28 cellular contexts compared by ENCODE assay signal in the genomic region with DNA sequence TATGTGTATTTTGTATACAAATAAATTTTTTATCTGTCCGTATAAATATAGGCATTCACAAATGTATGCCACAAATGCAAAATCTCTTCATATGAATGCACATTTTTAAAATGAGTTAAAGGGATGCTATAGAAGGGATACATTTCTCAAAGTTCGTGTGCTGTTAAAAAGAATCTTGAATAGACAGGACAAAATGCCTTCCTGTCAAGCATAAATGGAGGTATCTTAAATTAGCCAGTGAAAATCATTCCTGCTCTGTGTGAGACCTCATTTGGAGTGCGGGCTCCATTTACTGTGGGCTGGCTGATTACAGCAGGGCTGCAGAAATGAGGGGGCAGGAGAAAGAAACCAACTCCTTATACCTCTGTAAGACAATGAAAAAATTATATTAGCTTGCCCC.
"Had no signal": no experiment of that assay in that cellular context is flagged by ENCODE, and none has a peak within 500 bp of the region (broad histone marks: within the 10 kb centered on the region; RNA-seq: fewer than 3 reads in every experiment).

No MANE protein-coding gene starts in this region.

- H3K9me3 Mint-ChIP-seq: activated CD4-positive, alpha-beta memory T cell treated with anti-CD3 and anti-CD28 coated beads, Interleukin-2, amount 10 ng/mL, durations not matched to agents 7 days and 5 days; activated CD4-positive, alpha-beta T cell treated with anti-CD3 and anti-CD28 coated beads, Interleukin-2, amount 10 ng/mL, durations not matched to agents 7 days and 5 days; activated naive CD4-positive, alpha-beta T cell treated with anti-CD3 and anti-CD28 coated beads, Interleukin-2, amount 10 ng/mL, durations not matched to agents 7 days and 5 days; activated naive CD4-positive, alpha-beta T cell treated with anti-CD3 and anti-CD28 coated beads, Interleukin-2, amount 50 U/mL, for 72 hours; activated naive CD8-positive, alpha-beta T cell treated with anti-CD3 and anti-CD28 coated beads, Interleukin-2, amount 10 ng/mL, durations not matched to agents 7 days and 5 days; activated T-cell treated with anti-CD3 and anti-CD28 coated beads, Interleukin-2, amount 50 U/mL, for 24 hours; activated T-cell treated with anti-CD3 and anti-CD28 coated beads, Interleukin-2, amount 50 U/mL, for 72 hours; brain had no signal

- DNase-seq: activated CD4-positive, alpha-beta memory T cell treated with anti-CD3 and anti-CD28 coated beads, Interleukin-2, amount 10 ng/mL, durations not matched to agents 7 days and 5 days; activated CD4-positive, alpha-beta T cell treated with anti-CD3 and anti-CD28 coated beads for 1 hour; activated CD4-positive, alpha-beta T cell treated with anti-CD3 and anti-CD28 coated beads for 4 hours; activated CD4-positive, alpha-beta T cell treated with anti-CD3 and anti-CD28 coated beads, Interleukin-2, amount 10 ng/mL, durations not matched to agents 7 days and 5 days; activated CD4-positive, alpha-beta T cell treated with anti-CD3 and anti-CD28 coated beads, Interleukin-2, amount 50 U/mL, for 4 hours; activated CD8-positive, alpha-beta memory T cell treated with anti-CD3 and anti-CD28 coated beads, Interleukin-2, amount 50 U/mL, for 48 hours; activated gamma-delta T cell; activated naive CD4-positive, alpha-beta T cell; activated naive CD4-positive, alpha-beta T cell treated with anti-CD3 and anti-CD28 coated beads, Interleukin-2, amount 10 ng/mL, durations not matched to agents 7 days and 5 days; activated naive CD8-positive, alpha-beta T cell treated with anti-CD3 and anti-CD28 coated beads, Interleukin-2, amount 10 ng/mL, durations not matched to agents 7 days and 5 days; activated T-cell treated with anti-CD3 and anti-CD28 coated beads for 4 hours; activated T-cell treated with anti-CD3 and anti-CD28 coated beads, Interleukin-2, amount 50 U/mL, for 24 hours; activated T-cell treated with anti-CD3 and anti-CD28 coated beads, Interleukin-2, amount 50 U/mL, for 72 hours; central memory CD4-positive, alpha-beta T cell; cerebellar nuclear complex; colonic mucosa; effector memory CD4-positive, alpha-beta T cell; erythroblast; foreskin keratinocyte; gastrocnemius medialis; glutamatergic neuron; T-helper 2 cell had no signal

- H3K36me3 Mint-ChIP-seq: activated naive CD4-positive, alpha-beta T cell treated with anti-CD3 and anti-CD28 coated beads, Interleukin-2, amount 10 ng/mL, durations not matched to agents 7 days and 5 days; activated naive CD4-positive, alpha-beta T cell treated with anti-CD3 and anti-CD28 coated beads, Interleukin-2, amount 50 U/mL, for 72 hours; activated naive CD8-positive, alpha-beta T cell treated with anti-CD3 and anti-CD28 coated beads, Interleukin-2, amount 10 ng/mL, durations not matched to agents 7 days and 5 days; brain had no signal

- H3K4me1 ChIP-seq: colonic mucosa, foreskin keratinocyte, gastrocnemius medialis had no signal

- ATAC-seq: activated naive CD4-positive, alpha-beta T cell treated with anti-CD3 and anti-CD28 coated beads, Interleukin-2, amount 50 U/mL, for 72 hours; activated T-cell treated with anti-CD3 and anti-CD28 coated beads, Interleukin-2, amount 50 U/mL, for 72 hours; foreskin keratinocyte; gastrocnemius medialis had no signal

- H3K4me3 ChIP-seq: ascending aorta, breast epithelium, cardiac muscle cell, colonic mucosa, esophagus muscularis mucosa, gastrocnemius medialis had no signal

- H3K27ac ChIP-seq: ascending aorta, breast epithelium, cardiac muscle cell, colonic mucosa, esophagus muscularis mucosa, foreskin keratinocyte, gastrocnemius medialis had no signal

- H3K9me3 ChIP-seq: ascending aorta, breast epithelium, colonic mucosa, esophagus muscularis mucosa, gastrocnemius medialis had no signal

- H3K36me3 ChIP-seq: ascending aorta, breast epithelium, cardiac muscle cell, colonic mucosa, esophagus muscularis mucosa, gastrocnemius medialis had no signal

- H3K27ac Mint-ChIP-seq: activated CD4-positive, alpha-beta memory T cell treated with anti-CD3 and anti-CD28 coated beads, Interleukin-2, amount 10 ng/mL, durations not matched to agents 7 days and 5 days; activated CD4-positive, alpha-beta T cell treated with anti-CD3 and anti-CD28 coated beads, Interleukin-2, amount 10 ng/mL, durations not matched to agents 7 days and 5 days; activated naive CD4-positive, alpha-beta T cell treated with anti-CD3 and anti-CD28 coated beads, Interleukin-2, amount 10 ng/mL, durations not matched to agents 7 days and 5 days; activated naive CD4-positive, alpha-beta T cell treated with anti-CD3 and anti-CD28 coated beads, Interleukin-2, amount 50 U/mL, for 72 hours; activated naive CD8-positive, alpha-beta T cell treated with anti-CD3 and anti-CD28 coated beads, Interleukin-2, amount 10 ng/mL, durations not matched to agents 7 days and 5 days; activated T-cell treated with anti-CD3 and anti-CD28 coated beads, Interleukin-2, amount 50 U/mL, for 24 hours; activated T-cell treated with anti-CD3 and anti-CD28 coated beads, Interleukin-2, amount 50 U/mL, for 72 hours had no signal

- H3K4me3 Mint-ChIP-seq: activated CD4-positive, alpha-beta memory T cell treated with anti-CD3 and anti-CD28 coated beads, Interleukin-2, amount 10 ng/mL, durations not matched to agents 7 days and 5 days; activated CD4-positive, alpha-beta T cell treated with anti-CD3 and anti-CD28 coated beads, Interleukin-2, amount 10 ng/mL, durations not matched to agents 7 days and 5 days; activated naive CD4-positive, alpha-beta T cell treated with anti-CD3 and anti-CD28 coated beads, Interleukin-2, amount 10 ng/mL, durations not matched to agents 7 days and 5 days; activated naive CD8-positive, alpha-beta T cell treated with anti-CD3 and anti-CD28 coated beads, Interleukin-2, amount 10 ng/mL, durations not matched to agents 7 days and 5 days; activated T-cell treated with anti-CD3 and anti-CD28 coated beads, Interleukin-2, amount 50 U/mL, for 24 hours; activated T-cell treated with anti-CD3 and anti-CD28 coated beads, Interleukin-2, amount 50 U/mL, for 72 hours had no signal

- H3K27me3 ChIP-seq: ascending aorta, cardiac muscle cell, colonic mucosa, foreskin keratinocyte, gastrocnemius medialis had no signal
